Comparison of ENCODE assay signal across 10 cellular contexts in genomic region chr21:33682992-33683627, GRCh38. TPM values are rescaled to one million over a fixed set of nuclear protein-coding genes. Genes with fewer than 3 reads are reported as not detected.
DNase-seq lines count a peak whose midpoint lies in the region; ATAC-seq and TF ChIP-seq lines count a peak whose summit lies in the region.
"Had no signal": no experiment of that assay in that cellular context is flagged by ENCODE, and none has a peak within 500 bp of the region (broad histone marks: within the 10 kb centered on the region; RNA-seq: fewer than 3 reads in every experiment).

No MANE protein-coding gene starts in this region.

- no peak overlapping the region for H2AFZ ChIP-seq in osteoblast (ENCODE audit: low read length)

- H3K36me3 Mint-ChIP-seq in endodermal cell (ENCODE audit: low read depth) (peaks cover 14% of the 10 kb centered on the region), CD14-positive monocyte (no peaks in the 10 kb centered on the region)

- H4K20me1 ChIP-seq in osteoblast (ENCODE audit: insufficient read depth, low read length): peaks cover 6% of the 10 kb centered on the region

- H3K4me3 Mint-ChIP-seq in endodermal cell: peak overlapping the region; percentile 10
- no peak overlapping the region for H3K4me3 Mint-ChIP-seq in CD14-positive monocyte

- H3K27ac Mint-ChIP-seq in endodermal cell: peak overlapping the region; percentile 87
- no peak overlapping the region for H3K27ac Mint-ChIP-seq in CD14-positive monocyte

- peak overlapping the region; percentile 34 for H3K4me2 ChIP-seq in osteoblast (ENCODE audit: insufficient read depth, low read length)

- H3K4me1 ChIP-seq in endodermal cell (ENCODE audit: control insufficient read depth, insufficient read depth, low read length) (peaks cover 11% of the 10 kb centered on the region), osteoblast (ENCODE audit: insufficient read depth, low read length) (peaks cover 40% of the 10 kb centered on the region)

- H3K9me3 Mint-ChIP-seq in endodermal cell (no peaks in the 10 kb centered on the region), CD14-positive monocyte (peaks cover 0 to 3% (median 0%) of the 10 kb centered on the region in 7 donors)

- DNase-seq in ELF-1 (ENCODE audit: low read depth, low spot score) (peak; percentile 45), NCI-H446 treated with DMSO at 0.1 percent for 48 hours (lab: John Stamatoyannopoulos, UW) (peak; percentile 34), endodermal cell (no peak), osteoblast (ENCODE audit: insufficient read length, low spot score, missing footprints) (no peak), left colon (no peak), CD14-positive monocyte (ENCODE audit: low spot score) (no peak)
- DNase-seq: activated effector memory CD4-positive, alpha-beta T cell treated with Interleukin-2 at 50 U/mL for 16 hours; stimulated activated CD4-positive, alpha-beta T cell treated with anti-CD3 and anti-CD28 coated beads, Interleukin-4, amount 100 ng/mL, for 24 hours had no signal

- H3K9ac ChIP-seq in endodermal cell (ENCODE audit: extremely low read depth, low read length, poor library complexity, severe bottlenecking): no peak overlapping the region

- H3K4me3 ChIP-seq in endodermal cell (ENCODE audit: low read length) (peak overlapping the region; percentile 35), osteoblast (ENCODE audit: insufficient read depth, low read length) (no peak overlapping the region)

- ATAC-seq in left colon (no peak), HG03139 (IDR thresholded peaks at IDR 0.05; ENCODE audit: unreplicated experiment) (no peak), HG03159 (IDR thresholded peaks at IDR 0.05; ENCODE audit: unreplicated experiment) (no peak)

- no peak for TF ChIP-seq CTCF in endodermal cell (conservative IDR thresholded peaks at IDR 0.05)
- TF ChIP-seq CTCF in osteoblast (IDR thresholded peaks at IDR 0.05; ENCODE audit: extremely low read depth, low read depth, low read length): no peak
- no peak for TF ChIP-seq CTCF in CD14-positive monocyte (IDR thresholded peaks at IDR 0.05)

- 82% methylated on average over 3 of the region's 4 CpGs; no CpG with 5 or more reads in 1 of the 2 experiments for WGBS in endodermal cell (ENCODE audit: insufficient coverage in 1 of 2, insufficient read length in 1 of 2), 2 experiments

- H3K4me1 Mint-ChIP-seq in endodermal cell (peaks cover 57% of the 10 kb centered on the region), CD14-positive monocyte (peaks cover 28% of the 10 kb centered on the region)

- H3K27me3 Mint-ChIP-seq in endodermal cell (ENCODE audit: insufficient read depth): no peaks in the 10 kb centered on the region
- peaks cover 0 to 4% (median 2%) of the 10 kb centered on the region in 3 donors for H3K27me3 Mint-ChIP-seq in CD14-positive monocyte (ENCODE audit: low read depth in 3 of 3)

- peak overlapping the region; percentile 81 for H3K27ac ChIP-seq in endodermal cell (ENCODE audit: low read depth, low read length)
- H3K27ac ChIP-seq in osteoblast (ENCODE audit: low read depth, low read length): peak overlapping the region; percentile 57

- H3K36me3 ChIP-seq in endodermal cell (ENCODE audit: control insufficient read depth, insufficient read depth, low read length) (no peaks in the 10 kb centered on the region), osteoblast (ENCODE audit: insufficient read depth, low read length) (no peaks in the 10 kb centered on the region)

- intact Hi-C loops in left colon (cut with DNase I, micrococcal nuclease) (no loop called here), CD14-positive monocyte (cut with micrococcal nuclease) (no loop called here)

- H3K9me3 ChIP-seq in endodermal cell (ENCODE audit: control insufficient read depth, low read length) (no peaks in the 10 kb centered on the region), osteoblast (ENCODE audit: low read depth, low read length) (no peaks in the 10 kb centered on the region)

- H3K27me3 ChIP-seq in endodermal cell (ENCODE audit: control insufficient read depth, insufficient read depth, low read length, poor library complexity, severe bottlenecking) (no peaks in the 10 kb centered on the region), osteoblast (ENCODE audit: insufficient read depth, low read length) (no peaks in the 10 kb centered on the region)

- H3K79me2 ChIP-seq in osteoblast (ENCODE audit: insufficient read depth, low read length): peaks cover 65% of the 10 kb centered on the region

RNA-seq across cellular contexts. Expression of gene ITSN1, which starts 40.8 kb away (rescaled TPM):
- 100 to 1,000 TPM in 1 of 2 donors, 10 to 100 TPM in 1; 89.6 to 104 TPM for total RNA-seq in endodermal cell
- 65.1 TPM for polyA plus RNA-seq in endodermal cell (2013, experiment 1 of 2)
- 69.4 TPM for polyA plus RNA-seq in endodermal cell (2013, experiment 2 of 2)
- 39.5 and 42.7 TPM in 2 replicates for total RNA-seq in osteoblast
- 10 to 100 TPM; 31.3 to 36.9 TPM for total RNA-seq in left colon
- polyA plus RNA-seq in CD14-positive monocyte: 1 to 10 TPM; 4.7 to 5.1 TPM

RNA-seq across cellular contexts. Expression of gene CRYZL1, which starts 41.6 kb away (rescaled TPM):
- 10 to 100 TPM; 33.8 to 51.0 TPM for total RNA-seq in endodermal cell
- polyA plus RNA-seq in endodermal cell (2013, experiment 1 of 2): 71.7 TPM
- polyA plus RNA-seq in endodermal cell (2013, experiment 2 of 2): 58.8 TPM
- 24.5 and 28.6 TPM in 2 replicates for total RNA-seq in osteoblast
- 10 to 100 TPM; 34.7 to 37.2 TPM for total RNA-seq in left colon
- polyA plus RNA-seq in CD14-positive monocyte: 10 to 100 TPM; 25.9 to 26.1 TPM

Comparison
In these comparisons a context has a peak if more than half of its experiments do, and no peak if none do; other contexts are left out.
1. DNase-seq: peak in ELF-1 (single experiment) and NCI-H446 treated with DMSO at 0.1 percent for 48 hours (single experiment); none in endodermal cell (single experiment), osteoblast (single experiment), left colon (0 of 2) and CD14-positive monocyte (single experiment).